Comparison of ENCODE assay signal across 8 cellular contexts in the genomic region with DNA sequence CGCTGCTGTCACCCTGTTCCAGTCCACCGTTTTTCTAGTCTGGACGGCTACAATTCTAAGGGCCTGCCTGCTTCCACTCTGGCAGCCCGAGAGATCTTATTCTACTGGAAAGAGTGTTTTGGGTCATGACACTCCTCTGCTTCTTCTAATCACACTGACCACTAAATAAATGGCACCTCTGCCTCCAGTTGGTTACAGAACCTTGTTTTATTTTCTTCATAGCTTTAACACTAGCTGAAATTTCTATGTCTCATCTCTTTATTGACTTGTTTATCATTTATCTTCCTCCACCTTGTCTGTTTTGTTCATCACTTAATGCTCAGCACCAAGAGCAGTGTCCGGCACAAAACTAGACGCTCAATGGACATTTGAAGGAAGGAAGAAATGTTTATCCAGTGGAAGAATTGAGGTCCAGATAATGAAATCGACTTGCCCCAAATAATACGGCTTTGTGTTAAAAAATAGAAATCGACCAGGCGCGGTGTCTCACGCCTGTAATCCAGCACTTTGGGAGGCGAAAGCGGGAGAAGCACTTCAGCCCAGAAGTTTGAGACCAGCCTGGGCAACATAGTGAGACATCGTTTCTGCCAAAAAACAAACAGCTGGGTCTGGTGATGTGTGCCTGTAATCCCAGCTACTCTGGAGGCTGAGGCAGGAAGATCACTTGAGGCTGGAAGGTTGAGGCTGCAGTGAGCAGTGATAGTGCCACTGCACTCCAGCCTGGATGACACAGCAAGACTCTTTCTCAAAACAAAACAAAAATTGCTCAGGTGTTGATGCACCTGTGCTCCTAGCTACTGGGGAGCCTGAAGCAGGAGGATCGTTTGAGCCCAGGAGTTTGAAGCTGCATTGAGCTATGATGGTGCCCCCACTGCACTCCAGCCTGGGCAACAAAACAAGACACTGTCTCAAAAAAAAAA. TPM values are rescaled to one million over a fixed set of nuclear protein-coding genes. Genes with fewer than 3 reads are reported as not detected.
DNase-seq lines count a peak whose midpoint lies in the region; ATAC-seq, FAIRE-seq and TF ChIP-seq lines count a peak whose summit lies in the region.

No MANE protein-coding gene starts in this region.

- TF ChIP-seq RAD21 in A549 (conservative IDR thresholded peaks at IDR 0.05 in 1 of 2, IDR thresholded peaks at IDR 0.05 in 1 of 2) (no peak), IMR-90 (IDR thresholded peaks at IDR 0.05; ENCODE audit: low read length) (no peak)

- no peaks in the 10 kb centered on the region for H3K36me3 Mint-ChIP-seq in naive B cell

- H3K9ac ChIP-seq in IMR-90 (ENCODE audit: low read depth, low read length), result peak overlapping the region; percentile 77

- intact Hi-C loops in IMR-90 (cut with micrococcal nuclease), result loop anchor here (5.0 kb wide), 3 partner anchors 88 to 202 kb away; partner anchors contain the start of gene PISD

- peak overlapping the region; percentile 47; the same call in 1 of the 2 replicates for H3K18ac ChIP-seq in IMR-90 (ENCODE audit: low read depth, low read length)

- peak overlapping the region; percentile 69 for H2BK120ac ChIP-seq in IMR-90 (ENCODE audit: low read depth, low read length)

- peak overlapping the region; percentile 96 for H4K5ac ChIP-seq in IMR-90 (ENCODE audit: low read depth, low read length)

- peak overlapping the region; percentile 51 for H3K23ac ChIP-seq in IMR-90 (ENCODE audit: low read depth, low read length)

- H4K20me1 ChIP-seq in IMR-90 (ENCODE audit: insufficient read depth, low read length), result no peaks in the 10 kb centered on the region

- CTCF ChIA-PET in A549 (lab: Yijun Ruan, JAX) (no interaction called here), IMR-90 (lab: Yijun Ruan, JAX) (no interaction called here)

- H2AK9ac ChIP-seq in IMR-90 (replicated peaks; ENCODE audit: low read depth, low read length, poor library complexity), result peak overlapping the region; percentile 33

- ATAC-seq in A549 (no peak), IMR-90 (ENCODE audit: low read depth) (no peak), naive B cell (ENCODE audit: low read depth in 2 of 2) (no peak), HG03108 (IDR thresholded peaks at IDR 0.05; ENCODE audit: unreplicated experiment) (no peak)

- FAIRE-seq in A549 (lab: Jason Lieb, UNC), result no peak

- H4K8ac ChIP-seq in IMR-90 (ENCODE audit: low read depth in 2 of 2, low read length in 2 of 2), result peak overlapping the region; percentile 60 to 95

- TF ChIP-seq CTCF in A549 (IDR thresholded peaks at IDR 0.05), result no peak
- TF ChIP-seq CTCF in IMR-90 (conservative IDR thresholded peaks at IDR 0.05; ENCODE audit: low read depth, low read length), result no peak

- peaks cover 27% of the 10 kb centered on the region; the same call in 2 of the 3 replicates for H3K4me1 ChIP-seq in A549
- H3K4me1 ChIP-seq in IMR-90 (ENCODE audit: control insufficient read depth, insufficient read depth, low read length), result peaks cover 10% of the 10 kb centered on the region

- peak overlapping the region; percentile 82 for H4K91ac ChIP-seq in IMR-90 (ENCODE audit: insufficient read depth, low read depth, low read length)

- TF ChIP-seq EP300 in A549 (IDR thresholded peaks at IDR 0.05), result no peak

- H3K56ac ChIP-seq in IMR-90 (ENCODE audit: extremely low read depth, insufficient read depth, low read length), result peak overlapping the region; percentile 33; the same call in 1 of the 2 replicates

- peaks cover 29 to 49% of the 10 kb centered on the region in 2 experiments for H3K79me1 ChIP-seq in IMR-90 (ENCODE audit: low read depth in 1 of 2, low read length in 2 of 2)

- in situ Hi-C loops in IMR-90 (cut with MboI; ENCODE audit: low sequenced_read_pairs), result loop anchor here (10.0 kb wide), 1 partner anchor 194 kb away; the partner anchor contains the start of gene YWHAH
- in situ Hi-C loops in KBM-7 (cut with MboI; ENCODE audit: low pct_unique_long_range_greater_than_20kb, low sequenced_read_pairs), result no loop called here

- dilution Hi-C loops in IMR-90 (cut with HindIII; ENCODE audit: low sequenced_read_pairs, unreplicated experiment), result no loop called here

- H3K14ac ChIP-seq in IMR-90 (replicated peaks; ENCODE audit: low read depth, low read length), result peak overlapping the region; percentile 71

- no peak for TF ChIP-seq POLR2A in A549 (IDR thresholded peaks at IDR 0.05; ENCODE audit: low read length)
- no peak for TF ChIP-seq POLR2A in IMR-90 (IDR thresholded peaks at IDR 0.05; ENCODE audit: low read depth, low read length)

- peak overlapping the region; percentile 82 to 96 (median 92) for H3K4me3 Mint-ChIP-seq in naive B cell

- H3K27ac ChIP-seq in A549 (peak overlapping the region; percentile 96 to 100), IMR-90 (ENCODE audit: insufficient read depth, low read length) (peak overlapping the region; percentile 87), caudate nucleus (ENCODE audit: low read depth, low read length) (peak overlapping the region; percentile 85)

- H3K9me1 ChIP-seq in IMR-90 (ENCODE audit: insufficient read depth, low read length), result peaks cover 9% of the 10 kb centered on the region

- no peak overlapping the region for H3K4me3 ChIP-seq in A549
- no peak overlapping the region for H3K4me3 ChIP-seq in IMR-90 (ENCODE audit: insufficient read depth, low read depth, low read length)

- H3K4me2 ChIP-seq in A549, result peak overlapping the region; percentile 71
- H3K4me2 ChIP-seq in IMR-90 (ENCODE audit: low read depth, low read length), result peak overlapping the region; percentile 77

- H2BK20ac ChIP-seq in IMR-90 (ENCODE audit: low read depth, low read length), result peak overlapping the region; percentile 14; the same call in 1 of the 2 replicates

- H3K9me3 Mint-ChIP-seq in naive B cell, result peaks cover 0 to 1% (median 0%) of the 10 kb centered on the region in 7 donors

- H3K36me3 ChIP-seq in IMR-90 (ENCODE audit: control insufficient read depth, insufficient read depth, low read length), result no peaks in the 10 kb centered on the region

- H3K9me3 ChIP-seq in A549 (no peaks in the 10 kb centered on the region), IMR-90 (ENCODE audit: control insufficient read depth, insufficient read depth, low read length) (no peaks in the 10 kb centered on the region)

- H3K27me3 ChIP-seq in IMR-90 (ENCODE audit: control insufficient read depth, insufficient read depth, low read length), result no peaks in the 10 kb centered on the region

- DNase-seq in A549 (ENCODE audit: low read depth in 1 of 2, low spot score in 1 of 2), result no peak
- no peak for DNase-seq in IMR-90
- no peak for DNase-seq in caudate nucleus (lab: John Stamatoyannopoulos, UW)
- no peak for DNase-seq in naive B cell
- DNase-seq in A172 (ENCODE audit: low spot score), result no peak
- no peak for DNase-seq in KBM-7
- no peak for DNase-seq in NCI-H69 (lab: John Stamatoyannopoulos, UW)

- BruUV-seq in IMR-90 (replicated peaks; lab: Mats Ljungman, UMichigan), result no TSS peak

- POLR2A ChIA-PET in A549 (lab: Yijun Ruan, JAX), result no interaction called here
- POLR2A ChIA-PET in IMR-90 (lab: Charles Lee; ENCODE audit: unreplicated experiment), result no interaction called here

- peak overlapping the region; percentile 56 for H2BK5ac ChIP-seq in IMR-90 (ENCODE audit: low read depth, low read length, poor library complexity, severe bottlenecking)

- H2BK15ac ChIP-seq in IMR-90 (ENCODE audit: low read depth, low read length), result peak overlapping the region; percentile 75; the same call in 1 of the 3 replicates

- no peaks in the 10 kb centered on the region for H3K27me3 Mint-ChIP-seq in naive B cell

- peaks cover 50 to 72% (median 61%) of the 10 kb centered on the region in 3 donors for H3K4me1 Mint-ChIP-seq in naive B cell

- 61% methylated on average over 16 of the region's 16 CpGs for WGBS in A549 (ENCODE audit: missing lambda C conversion rate)
- 77% methylated on average over 10 of the region's 16 CpGs; no CpG with 5 or more reads in 1 of the 2 experiments for WGBS in IMR-90 (ENCODE audit: extremely low coverage in 2 of 2, insufficient read length in 1 of 2), 2 experiments

- peak overlapping the region; percentile 90 to 95 (median 94) for H3K27ac Mint-ChIP-seq in naive B cell

- H2AFZ ChIP-seq in IMR-90 (replicated peaks; ENCODE audit: low read length, poor library complexity), result peak overlapping the region; percentile 91

- H2AK5ac ChIP-seq in IMR-90 (ENCODE audit: low read depth, low read length), result peak overlapping the region; percentile 24; the same call in 1 of the 2 replicates

- H3K4ac ChIP-seq in IMR-90 (ENCODE audit: low read depth, low read length), result peak overlapping the region; percentile 61

TF ChIP-seq in A549, 52 proteins besides CTCF, POLR2A, EP300 and RAD21 (continues in another document):
- TF ChIP-seq PHF8 (IDR thresholded peaks at IDR 0.05; ENCODE audit: borderline replicate concordance, low read depth) (no peak), KDM1A (IDR thresholded peaks at IDR 0.05; ENCODE audit: low read depth) (no peak), CBX8 (IDR thresholded peaks at IDR 0.05) (no peak)

TF ChIP-seq in IMR-90, 13 proteins besides CTCF, POLR2A, EP300 and RAD21 (continues in another document):
- TF ChIP-seq MXI1 (IDR thresholded peaks at IDR 0.05; ENCODE audit: borderline replicate concordance, low read depth, low read length), result no peak
- TF ChIP-seq MAFK (IDR thresholded peaks at IDR 0.05; ENCODE audit: low read depth, low read length), result no peak

RNA-seq across cellular contexts. Expression of gene PRR14L, which starts 0.7 kb away (rescaled TPM):
- polyA plus RNA-seq in A549 (2011; rRNA removed), result 15.7 and 16.3 TPM in 2 replicates
- polyA plus RNA-seq in A549 (2012; cell fraction: cytosol; rRNA removed), result 2.5 and 3.7 TPM in 2 replicates
- polyA plus RNA-seq in A549 (2012; cell fraction: nucleus; rRNA removed), result 4.2 and 6.9 TPM in 2 replicates
- 5.6 to 6.0 TPM (median 5.9 TPM) in 3 replicates for polyA plus RNA-seq in A549 (2017; fragmentation: RNase III; extraction: RNeasy Plus Mini Kit Qiagen cat#74134 plus additional on column Dnase treatment)
- 57.4 and 58.2 TPM in 2 replicates for polyA minus RNA-seq in A549 (2011; rRNA and poly(A)+ RNA removed)
- total RNA-seq in IMR-90 (2012; rRNA removed), result 19.7 and 20.6 TPM in 2 replicates
- 9.0 and 9.8 TPM in 2 replicates for polyA plus RNA-seq in IMR-90 (2012; rRNA removed)
- polyA plus RNA-seq in IMR-90 (2012; cell fraction: cytosol; rRNA removed), result 3.6 and 4.2 TPM in 2 replicates
- 8.0 and 15.2 TPM in 2 replicates for polyA plus RNA-seq in IMR-90 (2012; cell fraction: nucleus; rRNA removed; ENCODE audit: low replicate concordance)
- 10 to 100 TPM; 24.8 to 60.7 (median 32.3) TPM for polyA plus RNA-seq in naive B cell (ENCODE audit: low read depth in 6 of 6)
- total RNA-seq in A172 (2014; rRNA removed; shearing (Covaris generic)), result 6.0 and 6.5 TPM in 2 replicates

RNA-seq across cellular contexts. Expression of gene DEPDC5, which starts 3.2 kb away (rescaled TPM):
- polyA plus RNA-seq in A549 (2011; rRNA removed) (6.1 and 10.1 TPM in 2 replicates), A549 (2017; fragmentation: RNase III; extraction: RNeasy Plus Mini Kit Qiagen cat#74134 plus additional on column Dnase treatment) (4.0 to 4.4 TPM (median 4.2 TPM) in 3 replicates), IMR-90 (2012; rRNA removed) (6.6 and 6.9 TPM in 2 replicates), naive B cell (ENCODE audit: low read depth in 6 of 6) (10 to 100 TPM in 3 of 6 donors, 1 to 10 TPM in 3; 5.0 to 29.8 (median 10.0) TPM)
- 4.4 and 5.2 TPM in 2 replicates for polyA plus RNA-seq in A549 (2012; cell fraction: cytosol; rRNA removed)
- 13.0 and 13.1 TPM in 2 replicates for polyA plus RNA-seq in A549 (2012; cell fraction: nucleus; rRNA removed)
- polyA minus RNA-seq in A549 (2011; rRNA and poly(A)+ RNA removed), result 13.9 and 18.3 TPM in 2 replicates
- total RNA-seq in IMR-90 (2012; rRNA removed), result 12.9 and 14.2 TPM in 2 replicates
- 4.1 and 5.8 TPM in 2 replicates for polyA plus RNA-seq in IMR-90 (2012; cell fraction: cytosol; rRNA removed)
- polyA plus RNA-seq in IMR-90 (2012; cell fraction: nucleus; rRNA removed; ENCODE audit: low replicate concordance), result 22.2 and 22.3 TPM in 2 replicates
- total RNA-seq in A172 (2014; rRNA removed; shearing (Covaris generic)), result 1.9 and 5.8 TPM in 2 replicates
